8 cellular contexts compared by ENCODE assay signal in the genomic region with DNA sequence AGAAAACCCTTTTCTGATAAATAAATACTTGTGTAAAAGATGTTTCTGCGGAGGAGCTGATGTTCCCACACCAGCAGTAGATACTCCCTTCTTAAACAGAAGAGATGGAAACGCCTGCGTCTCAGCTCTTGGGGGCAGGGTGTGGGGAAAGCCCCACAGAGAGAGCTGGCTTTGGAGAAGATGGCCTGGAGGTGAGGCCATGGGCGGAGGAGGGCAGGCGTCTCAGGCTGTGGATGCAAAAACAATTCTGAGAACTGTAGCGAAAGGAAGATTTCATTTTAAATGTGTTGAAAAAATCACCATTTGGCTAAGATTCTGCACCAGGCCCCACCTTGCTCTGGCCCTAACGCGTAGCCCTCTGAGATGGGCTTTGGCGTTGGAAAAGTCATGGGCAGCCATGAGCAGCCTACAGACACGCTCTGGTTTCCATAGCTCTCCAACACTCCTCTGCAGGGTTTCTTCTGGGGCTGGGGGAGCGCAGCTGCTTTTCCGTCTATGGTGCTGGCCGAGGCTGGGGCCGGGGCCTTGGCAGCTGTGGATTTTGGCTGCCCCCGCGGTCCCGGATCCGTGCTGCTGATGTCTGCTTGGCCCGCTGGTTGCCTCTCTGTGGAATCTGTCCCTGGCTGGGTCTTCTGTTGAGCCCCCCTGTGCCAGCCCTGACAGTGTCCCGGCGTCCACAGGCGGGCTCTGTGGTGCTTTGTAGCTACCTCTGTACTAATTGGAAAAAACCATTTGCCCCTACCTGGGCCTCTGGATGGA.
DNase-seq lines count a peak whose midpoint lies in the region; ATAC-seq and TF ChIP-seq lines count a peak whose summit lies in the region.
"Not testable (repeated sequence)": the region's sequence is repeated elsewhere in the genome, so short reads cannot be mapped to it uniquely, and the experiment has no call there.

No MANE protein-coding gene starts in this region.

- peak overlapping the region; percentile 85; the same call in 1 of the 2 replicates for H2BK20ac ChIP-seq in IMR-90 (ENCODE audit: low read depth, low read length)

- CTCF ChIA-PET in IMR-90 (lab: Yijun Ruan, JAX) = not testable (repeated sequence)

- peak overlapping the region; percentile 90; the same call in 1 of the 2 replicates for H2BK120ac ChIP-seq in IMR-90 (ENCODE audit: low read depth, low read length)

- peak overlapping the region; percentile 87 for H3K18ac ChIP-seq in IMR-90 (ENCODE audit: low read depth, low read length)

- H3K4me1 Mint-ChIP-seq in chondrocyte (ENCODE audit: low read depth) = not testable (repeated sequence)
- H3K4me1 Mint-ChIP-seq in mesothelial cell of epicardium = peaks cover 16% of the 10 kb centered on the region

- H4K20me1 ChIP-seq in IMR-90 (ENCODE audit: insufficient read depth, low read length); fibroblast of lung (ENCODE audit: control insufficient read depth, extremely low read depth, insufficient read depth, low read length): not testable (repeated sequence)

- H3K79me1 ChIP-seq in IMR-90 (ENCODE audit: low read depth in 1 of 2, low read length in 2 of 2) = not testable (repeated sequence)

- not testable (repeated sequence) for TF ChIP-seq POLR2A in IMR-90 (IDR thresholded peaks at IDR 0.05; ENCODE audit: low read depth, low read length); upper lobe of left lung (IDR thresholded peaks at IDR 0.05)

- not testable (repeated sequence) for H3K27ac Mint-ChIP-seq in chondrocyte (ENCODE audit: unreplicated experiment)
- H3K27ac Mint-ChIP-seq in mesothelial cell of epicardium = peak overlapping the region; percentile 82

- DNase-seq in IMR-90; fibroblast of lung (ENCODE audit: low read depth in 2 of 2); mesothelial cell of epicardium (ENCODE audit: low spot score in 2 of 2, unreplicated experiment in 2 of 2): not testable (repeated sequence)
- DNase-seq in chondrocyte (ENCODE audit: low spot score) (peak; percentile 69), left ventricle myocardium superior (peak; percentile 50), left lung (peak in 1 of 2 donors; percentile 63), posterior vena cava (ENCODE audit: low spot score) (peak; percentile 79), upper lobe of left lung (peak in 1 of 2 donors; percentile 84)

- BruUV-seq in IMR-90 (replicated peaks; lab: Mats Ljungman, UMichigan) = not testable (repeated sequence)

- not testable (repeated sequence) for TF ChIP-seq CTCF in IMR-90 (conservative IDR thresholded peaks at IDR 0.05; ENCODE audit: low read depth, low read length); chondrocyte (IDR thresholded peaks at IDR 0.05); fibroblast of lung (conservative IDR thresholded peaks at IDR 0.05 in 1 of 2, IDR thresholded peaks at IDR 0.05 in 1 of 2; ENCODE audit: low read depth in 1 of 2, low read length in 2 of 2); left lung (IDR thresholded peaks at IDR 0.05); mesothelial cell of epicardium (IDR thresholded peaks at IDR 0.05; ENCODE audit: unreplicated experiment); upper lobe of left lung (IDR thresholded peaks at IDR 0.05)

- H3K9me3 ChIP-seq in IMR-90 (ENCODE audit: control insufficient read depth, insufficient read depth, low read length); fibroblast of lung (ENCODE audit: control insufficient read depth, insufficient read depth, low read depth, low read length); left lung; upper lobe of left lung: not testable (repeated sequence)

- not testable (repeated sequence) for TF ChIP-seq RAD21 in IMR-90 (IDR thresholded peaks at IDR 0.05; ENCODE audit: low read length)

- not testable (repeated sequence) for H3K27me3 Mint-ChIP-seq in chondrocyte (ENCODE audit: low read depth); mesothelial cell of epicardium (ENCODE audit: low read depth)

- not testable (repeated sequence) for H3K4me1 ChIP-seq in IMR-90 (ENCODE audit: control insufficient read depth, insufficient read depth, low read length); fibroblast of lung (ENCODE audit: control insufficient read depth, extremely low read depth, insufficient read depth, low read length); left lung
- peaks cover 0 to 13% (median 9%) of the 10 kb centered on the region in 4 donors for H3K4me1 ChIP-seq in upper lobe of left lung

- not testable (repeated sequence) for H2AK9ac ChIP-seq in IMR-90 (replicated peaks; ENCODE audit: low read depth, low read length, poor library complexity)

- in situ Hi-C loops in IMR-90 (cut with MboI; ENCODE audit: low sequenced_read_pairs) = not testable (repeated sequence)

- H3K14ac ChIP-seq in IMR-90 (replicated peaks; ENCODE audit: low read depth, low read length) = peak overlapping the region; percentile 68

- H3K23ac ChIP-seq in IMR-90 (ENCODE audit: low read depth, low read length) = peak overlapping the region; percentile 73; the same call in 1 of the 2 replicates

- not testable (repeated sequence) for H2BK5ac ChIP-seq in IMR-90 (ENCODE audit: low read depth, low read length, poor library complexity, severe bottlenecking)

- H3K56ac ChIP-seq in IMR-90 (ENCODE audit: extremely low read depth, insufficient read depth, low read length) = peak overlapping the region; percentile 30; the same call in 1 of the 2 replicates

- not testable (repeated sequence) for H3K4me2 ChIP-seq in IMR-90 (ENCODE audit: low read depth, low read length); fibroblast of lung (ENCODE audit: extremely low read depth, insufficient read depth, low read length)

- H3K9me3 Mint-ChIP-seq in chondrocyte (ENCODE audit: low read depth); mesothelial cell of epicardium: not testable (repeated sequence)

- peak overlapping the region; percentile 86; the same call in 1 of the 2 replicates for H4K91ac ChIP-seq in IMR-90 (ENCODE audit: insufficient read depth, low read depth, low read length)

- intact Hi-C loops in IMR-90 (cut with micrococcal nuclease); left ventricle myocardium superior (cut with micrococcal nuclease); left lung (cut with DNase I); posterior vena cava (cut with DNase I): not testable (repeated sequence)

- POLR2A ChIA-PET in IMR-90 (lab: Charles Lee; ENCODE audit: unreplicated experiment) = not testable (repeated sequence)

- not testable (repeated sequence) for H3K9me1 ChIP-seq in IMR-90 (ENCODE audit: insufficient read depth, low read length)

- not testable (repeated sequence) for H3K9ac ChIP-seq in IMR-90 (ENCODE audit: low read depth, low read length); fibroblast of lung (ENCODE audit: insufficient read depth, low read length)

- ATAC-seq in IMR-90 (ENCODE audit: low read depth); left ventricle myocardium superior; upper lobe of left lung (ENCODE audit: low FRiP score in 2 of 2): not testable (repeated sequence)
- peak; percentile 28 for ATAC-seq in left lung

- not testable (repeated sequence) for H3K4me3 Mint-ChIP-seq in chondrocyte (ENCODE audit: unreplicated experiment); mesothelial cell of epicardium

- WGBS in IMR-90 (ENCODE audit: extremely low coverage in 2 of 2, insufficient read length in 1 of 2), 2 experiments = 51% methylated on average over 8 of the region's 22 CpGs; no CpG with 5 or more reads in 1 of the 2 experiments
- 80 to 96% methylated on average over 19 of the region's 22 CpGs for WGBS in upper lobe of left lung, 2 donors

- TF ChIP-seq EP300 in upper lobe of left lung (IDR thresholded peaks at IDR 0.05) = not testable (repeated sequence)

- peak overlapping the region; percentile 81 for H4K5ac ChIP-seq in IMR-90 (ENCODE audit: low read depth, low read length)

- not testable (repeated sequence) for H3K36me3 Mint-ChIP-seq in chondrocyte (ENCODE audit: low read depth); mesothelial cell of epicardium

- not testable (repeated sequence) for H3K36me3 ChIP-seq in IMR-90 (ENCODE audit: control insufficient read depth, insufficient read depth, low read length); fibroblast of lung (ENCODE audit: control insufficient read depth, insufficient read depth, low read length); left lung; upper lobe of left lung

- not testable (repeated sequence) for H2AFZ ChIP-seq in IMR-90 (replicated peaks; ENCODE audit: low read length, poor library complexity); fibroblast of lung (ENCODE audit: low read length)

- H2BK15ac ChIP-seq in IMR-90 (ENCODE audit: low read depth, low read length) = peak overlapping the region; percentile 98; the same call in 1 of the 3 replicates

- H3K4ac ChIP-seq in IMR-90 (ENCODE audit: low read depth, low read length) = peak overlapping the region; percentile 84

- peak overlapping the region; percentile 43; the same call in 1 of the 2 replicates for H2AK5ac ChIP-seq in IMR-90 (ENCODE audit: low read depth, low read length)

- H3K27ac ChIP-seq in IMR-90 (ENCODE audit: insufficient read depth, low read length) (peak overlapping the region; percentile 87; the same call in 1 of the 2 replicates), fibroblast of lung (ENCODE audit: insufficient read depth, low read length) (peak overlapping the region; percentile 85), left lung (peak overlapping the region; percentile 45 to 82), upper lobe of left lung (peak overlapping the region in 3 of 4 donors; percentile 20 to 46 (median 33))

- dilution Hi-C loops in IMR-90 (cut with HindIII; ENCODE audit: low sequenced_read_pairs, unreplicated experiment) = not testable (repeated sequence)

- H3K79me2 ChIP-seq in fibroblast of lung (ENCODE audit: control insufficient read depth, insufficient read depth, low read length) = not testable (repeated sequence)

- not testable (repeated sequence) for H3K4me3 ChIP-seq in IMR-90 (ENCODE audit: insufficient read depth, low read depth, low read length); fibroblast of lung (replicated peaks in 1 of 4; ENCODE audit: control extremely low read depth in 1 of 4, insufficient read depth in 1 of 4, low read depth in 3 of 4, low read length in 4 of 4); left lung; upper lobe of left lung

- H3K27me3 ChIP-seq in IMR-90 (ENCODE audit: control insufficient read depth, insufficient read depth, low read length); fibroblast of lung (ENCODE audit: control insufficient read depth, insufficient read depth, low read length); left lung; upper lobe of left lung: not testable (repeated sequence)

- H4K8ac ChIP-seq in IMR-90 (ENCODE audit: low read depth in 2 of 2, low read length in 2 of 2) = peak overlapping the region; percentile 95 to 98; a peak in 3 of 4 replicates

Comparison
In these comparisons a context has a peak if more than half of its experiments do, and no peak if none do; other contexts are left out.
1. H3K27ac ChIP-seq: peak in every context shown above with its lines; median percentile 87 in IMR-90; 85 in fibroblast of lung; 64 in left lung; 33 in upper lobe of left lung.